Comparison of ENCODE assay signal across 17 cellular contexts in genomic region chr10:35523670-35524225, GRCh38.
A peak's percentile ranks its signal among the peaks of the same experiment; 100 is the strongest.
DNase-seq lines count a peak whose midpoint lies in the region; ATAC-seq and TF ChIP-seq lines count a peak whose summit lies in the region.
"Had no signal": no experiment of that assay in that cellular context is flagged by ENCODE, and none has a peak within 500 bp of the region (broad histone marks: within the 10 kb centered on the region; RNA-seq: fewer than 3 reads in every experiment).

No MANE protein-coding gene starts in this region.

- DNase-seq in foreskin melanocyte (peak; percentile 51), RWPE1 (ENCODE audit: low spot score) (no peak), NCI-H187 (lab: John Stamatoyannopoulos, UW) (no peak)
- DNase-seq: activated CD4-positive, alpha-beta T cell treated with anti-CD3 and anti-CD28 coated beads for 48 hours; activated T-cell treated with anti-CD3 and anti-CD28 coated beads for 4 hours; BE2C; DMS53; esophagus squamous epithelium; midbrain; NCI-H2081 treated with DMSO at 0.1 percent for 48 hours; occipital lobe; upper lobe of right lung had no signal

- H3K4me1 ChIP-seq in DOHH2 (ENCODE audit: control insufficient read depth, low read length): peaks cover 31% of the 10 kb centered on the region
- H3K4me1 ChIP-seq: BE2C, upper lobe of right lung had no signal

- H3K9me2 ChIP-seq in DOHH2 (replicated peaks; ENCODE audit: control insufficient read depth, low read length): no peaks in the 10 kb centered on the region

- H4K20me1 ChIP-seq in DOHH2 (ENCODE audit: control insufficient read depth, insufficient read depth, low read depth, low read length): no peaks in the 10 kb centered on the region

- no peaks in the 10 kb centered on the region for H3K36me3 ChIP-seq in DOHH2 (ENCODE audit: control insufficient read depth, low read length)
- H3K36me3 ChIP-seq: BE2C, upper lobe of right lung had no signal

- H3K27me3 ChIP-seq in DOHH2 (ENCODE audit: control insufficient read depth, low read length): no peaks in the 10 kb centered on the region
- H3K27me3 ChIP-seq: BE2C, esophagus squamous epithelium, upper lobe of right lung had no signal

- H3K4me2 ChIP-seq in DOHH2 (ENCODE audit: low read length): peak overlapping the region; percentile 62

- no peaks in the 10 kb centered on the region for H3K9me3 ChIP-seq in DOHH2 (ENCODE audit: control insufficient read depth, insufficient read depth, low read length)
- H3K9me3 ChIP-seq: BE2C, esophagus squamous epithelium, upper lobe of right lung had no signal

- POLR2A ChIA-PET in RWPE1 (lab: Yijun Ruan, JAX; ENCODE audit: low non-redundant PET): no interaction called here

- peak overlapping the region; percentile 53 for H3K4me3 ChIP-seq in DOHH2 (ENCODE audit: low read length)
- H3K4me3 ChIP-seq: esophagus squamous epithelium, upper lobe of right lung had no signal

- ATAC-seq in GM19035 (IDR thresholded peaks at IDR 0.05; ENCODE audit: unreplicated experiment): peak; percentile 65
- peak; percentile 83 for ATAC-seq in HG02885 (IDR thresholded peaks at IDR 0.05; ENCODE audit: poor library complexity, unreplicated experiment)
- ATAC-seq in activated CD4-positive, CD25-positive, alpha-beta regulatory T cell treated with anti-CD3 and anti-CD28 coated beads, Interleukin-2, amount 50 U/mL, for 24 hours: no peak
- no peak for ATAC-seq in HG02571 (IDR thresholded peaks at IDR 0.05; ENCODE audit: unreplicated experiment)
- ATAC-seq: upper lobe of right lung had no signal

- H3K79me2 ChIP-seq in DOHH2 (ENCODE audit: control insufficient read depth, low read length): no peaks in the 10 kb centered on the region

- H3K27ac ChIP-seq in DOHH2 (ENCODE audit: low read depth, low read length) (peak overlapping the region; percentile 45), RWPE1 (no peak overlapping the region)
- H3K27ac ChIP-seq: esophagus squamous epithelium, upper lobe of right lung had no signal

- CTCF ChIA-PET in RWPE1 (lab: Yijun Ruan, JAX): no interaction called here

- TF ChIP-seq CTCF in DOHH2 (IDR thresholded peaks at IDR 0.05; ENCODE audit: low read depth, low read length, poor library complexity, severe bottlenecking) (no peak), RWPE1 (conservative IDR thresholded peaks at IDR 0.05; ENCODE audit: low read depth) (no peak)

- H3F3A ChIP-seq in DOHH2 (ENCODE audit: control insufficient read depth, insufficient read depth): no peaks in the 10 kb centered on the region

Comparison
In these comparisons a context has a peak if more than half of its experiments do, and no peak if none do; other contexts are left out.
1. ATAC-seq: peak in GM19035 (single experiment) and HG02885 (single experiment); none in activated CD4-positive, CD25-positive, alpha-beta regulatory T cell treated with anti-CD3 and anti-CD28 coated beads, Interleukin-2, amount 50 U/mL, for 24 hours (0 of 2) and HG02571 (single experiment).